28 cellular contexts compared by ENCODE assay signal in the genomic region with DNA sequence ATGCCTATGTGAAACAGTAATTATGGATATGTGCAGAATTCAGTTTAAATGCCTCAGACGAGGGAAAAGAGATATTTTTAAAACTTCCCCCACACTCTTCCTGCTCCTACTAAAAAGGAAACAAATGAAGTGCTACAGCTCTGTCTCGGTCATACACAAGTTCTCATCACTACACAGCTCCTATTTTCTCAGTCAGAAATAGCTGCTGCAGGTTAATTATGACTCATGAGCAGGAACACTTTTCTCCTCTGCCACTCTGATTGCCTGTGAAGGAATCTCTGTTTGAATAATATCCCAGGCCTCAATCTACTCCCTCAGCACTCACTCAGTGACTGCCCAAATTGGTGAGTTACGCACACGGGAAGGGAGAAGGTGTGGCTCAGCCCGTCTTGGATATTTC.
DNase-seq lines count a peak whose midpoint lies in the region; ATAC-seq, FAIRE-seq and TF ChIP-seq lines count a peak whose summit lies in the region.
"Had no signal": no experiment of that assay in that cellular context is flagged by ENCODE, and none has a peak within 500 bp of the region (broad histone marks: within the 10 kb centered on the region; RNA-seq: fewer than 3 reads in every experiment).

No MANE protein-coding gene starts in this region.

- dilution Hi-C loops in mammary epithelial cell (cut with HindIII; ENCODE audit: low sequenced_read_pairs): no loop called here

- peaks cover 22% of the 10 kb centered on the region for H3K9me3 Mint-ChIP-seq in activated CD4-positive, alpha-beta T cell treated with anti-CD3 and anti-CD28 coated beads, Interleukin-2, amount 10 ng/mL, durations not matched to agents 24 days and 14 days

- intact Hi-C loops in mammary epithelial cell (cut with micrococcal nuclease) (no loop called here), lower lobe of right lung (cut with DNase I) (no loop called here)
- intact Hi-C loops in activated CD4-positive, alpha-beta T cell treated with anti-CD3 and anti-CD28 coated beads, Interleukin-2, amount 10 ng/mL, durations not matched to agents 24 days and 14 days (cut with micrococcal nuclease): no loop called here

- H4K20me1 ChIP-seq in mammary epithelial cell (ENCODE audit: insufficient read depth, low read length): no peaks in the 10 kb centered on the region

- no peak overlapping the region for H3K9ac ChIP-seq in mammary epithelial cell (ENCODE audit: insufficient read depth, low read length)

- no peaks in the 10 kb centered on the region for H3K79me2 ChIP-seq in mammary epithelial cell (ENCODE audit: insufficient read depth, low read length)

- H2AFZ ChIP-seq in mammary epithelial cell (ENCODE audit: low read depth, low read length): no peak overlapping the region
- H2AFZ ChIP-seq: GM23338 had no signal

- BruUV-seq in mammary epithelial cell (replicated peaks; lab: Mats Ljungman, UMichigan): no TSS peak

- H3K36me3 ChIP-seq in mammary epithelial cell (ENCODE audit: insufficient read depth, low read length): no peaks in the 10 kb centered on the region
- no peaks in the 10 kb centered on the region for H3K36me3 ChIP-seq in lower lobe of right lung
- H3K36me3 ChIP-seq: esophagus squamous epithelium had no signal

- TF ChIP-seq POLR2A in H54 (IDR thresholded peaks at IDR 0.05; ENCODE audit: low read depth, low read length): no peak

- in situ Hi-C loops in mammary epithelial cell (cut with MboI; ENCODE audit: low sequenced_read_pairs in 2 of 2): no loop called here

- H3K4me1 ChIP-seq in mammary epithelial cell (ENCODE audit: insufficient read depth, low read length) (peaks cover 23% of the 10 kb centered on the region), lower lobe of right lung (no peaks in the 10 kb centered on the region)
- H3K4me1 ChIP-seq: esophagus squamous epithelium had no signal

- WGBS in mammary epithelial cell (ENCODE audit: low coverage, missing lambda C conversion rate): 52% methylated on average over 4 of the region's 5 CpGs

- no peak overlapping the region for H3K27ac ChIP-seq in mammary epithelial cell (ENCODE audit: insufficient read depth, low read depth, low read length)
- no peak overlapping the region for H3K27ac ChIP-seq in lower lobe of right lung
- H3K27ac ChIP-seq: esophagus squamous epithelium had no signal

- DNase-seq in H54 (ENCODE audit: insufficient read length, low spot score) (no peak), mammary epithelial cell (peak; percentile 28), globus pallidus (ENCODE audit: low spot score) (peak; percentile 2), putamen (ENCODE audit: low spot score) (peak; percentile 72), OCI-M1 (lab: John Stamatoyannopoulos, UW) (no peak), lower lobe of right lung (no peak)
- no peak for DNase-seq in activated CD4-positive, alpha-beta T cell treated with anti-CD3 and anti-CD28 coated beads, Interleukin-2, amount 10 ng/mL, durations not matched to agents 24 days and 14 days
- DNase-seq: activated CD4-positive, alpha-beta memory T cell treated with anti-CD3 and anti-CD28 coated beads, Interleukin-2, amount 10 ng/mL, durations not matched to agents 7 days and 5 days; activated CD8-positive, alpha-beta memory T cell treated with anti-CD3 and anti-CD28 coated beads, Interleukin-2, amount 50 U/mL, for 48 hours; activated naive CD4-positive, alpha-beta T cell treated with Interleukin-2 at 50 U/mL for 16 hours; CD4-positive, alpha-beta memory T cell; cortex of kidney; esophagus squamous epithelium; foreskin melanocyte; HFFc6; KBM-7; NCI-H1092 treated with DMSO at 0.1 percent for 48 hours; NCI-H1694 treated with DMSO at 0.1 percent for 48 hours; nephron progenitor cell; retina; Right ventricle myocardium superior; stimulated activated naive CD4-positive, alpha-beta T cell treated with Interleukin-2 at 50 U/mL for 16 hours; T-helper 17 cell had no signal

- H3K36me3 Mint-ChIP-seq in activated CD4-positive, alpha-beta T cell treated with anti-CD3 and anti-CD28 coated beads, Interleukin-2, amount 10 ng/mL, durations not matched to agents 24 days and 14 days (ENCODE audit: low read depth): no peaks in the 10 kb centered on the region
- H3K36me3 Mint-ChIP-seq: CD4-positive, alpha-beta memory T cell; memory B cell had no signal

- CTCF ChIA-PET in mammary epithelial cell (lab: Charles Lee; ENCODE audit: low non-redundant PET): interaction anchor here (0.6 kb wide), 1 partner anchor 703 kb away, joined by 4 read pairs; no protein-coding TSS in a partner anchor

- H3K9me3 ChIP-seq in mammary epithelial cell (replicated peaks; ENCODE audit: insufficient read depth, low read length) (no peaks in the 10 kb centered on the region), lower lobe of right lung (no peaks in the 10 kb centered on the region)
- H3K9me3 ChIP-seq: esophagus squamous epithelium had no signal

- no peak overlapping the region for H3K27ac Mint-ChIP-seq in activated CD4-positive, alpha-beta T cell treated with anti-CD3 and anti-CD28 coated beads, Interleukin-2, amount 10 ng/mL, durations not matched to agents 24 days and 14 days
- H3K27ac Mint-ChIP-seq: activated CD4-positive, alpha-beta memory T cell treated with anti-CD3 and anti-CD28 coated beads, Interleukin-2, amount 10 ng/mL, durations not matched to agents 7 days and 5 days; activated T-helper 1 cell treated with anti-CD3 and anti-CD28 coated beads, Interleukin-12 subunit alpha, Interleukin-12 subunit beta, Interleukin-2, Interleukin-4 antibody, amounts not matched to agents 30 ng/mL and 10 ng/mL and 1 ng/mL, durations not matched to agents 14 hours and 24 hours and 36 hours; CD4-positive, alpha-beta memory T cell; GM23338; HFFc6; memory B cell; T-helper 17 cell had no signal

- ATAC-seq in lower lobe of right lung (no peak), HG02678 (IDR thresholded peaks at IDR 0.05; ENCODE audit: unreplicated experiment) (no peak)
- ATAC-seq: activated CD4-positive, CD25-positive, alpha-beta regulatory T cell treated with anti-CD3 and anti-CD28 coated beads, Interleukin-2, amount 50 U/mL, for 24 hours; T-helper 17 cell had no signal

- peak; percentile 50 for FAIRE-seq in H54 (lab: Jason Lieb, UNC)

- no peaks in the 10 kb centered on the region for H3K27me3 ChIP-seq in mammary epithelial cell (ENCODE audit: insufficient read depth, low read length)
- H3K27me3 ChIP-seq in lower lobe of right lung (ENCODE audit: low read depth): no peaks in the 10 kb centered on the region
- H3K27me3 ChIP-seq: esophagus squamous epithelium had no signal

- H3K4me3 ChIP-seq in mammary epithelial cell (replicated peaks in 1 of 3; ENCODE audit: insufficient read depth in 1 of 3, low read depth in 2 of 3, low read length in 3 of 3) (no peak overlapping the region), lower lobe of right lung (no peak overlapping the region)
- H3K4me3 ChIP-seq: esophagus squamous epithelium, GM23338 had no signal

- H3K4me1 Mint-ChIP-seq in activated CD4-positive, alpha-beta T cell treated with anti-CD3 and anti-CD28 coated beads, Interleukin-2, amount 10 ng/mL, durations not matched to agents 24 days and 14 days: no peaks in the 10 kb centered on the region
- H3K4me1 Mint-ChIP-seq: activated CD4-positive, alpha-beta memory T cell treated with anti-CD3 and anti-CD28 coated beads, Interleukin-2, amount 10 ng/mL, durations not matched to agents 7 days and 5 days; CD4-positive, alpha-beta memory T cell; memory B cell; T-helper 17 cell had no signal

- TF ChIP-seq CTCF in mammary epithelial cell (conservative IDR thresholded peaks at IDR 0.05 in 1 of 2, IDR thresholded peaks at IDR 0.05 in 1 of 2; ENCODE audit: extremely low read depth in 1 of 2, insufficient read depth in 1 of 2, low read depth in 1 of 2, low read length in 2 of 2) (no peak), lower lobe of right lung (IDR thresholded peaks at IDR 0.05) (no peak)

- peak overlapping the region; percentile 36 for H3K4me2 ChIP-seq in mammary epithelial cell (ENCODE audit: insufficient read depth, low read depth, low read length)
- H3K4me2 ChIP-seq: GM23338 had no signal

- no peak overlapping the region for H3K4me3 Mint-ChIP-seq in activated CD4-positive, alpha-beta T cell treated with anti-CD3 and anti-CD28 coated beads, Interleukin-2, amount 10 ng/mL, durations not matched to agents 24 days and 14 days
- H3K4me3 Mint-ChIP-seq: activated CD4-positive, alpha-beta memory T cell treated with anti-CD3 and anti-CD28 coated beads, Interleukin-2, amount 10 ng/mL, durations not matched to agents 7 days and 5 days; activated T-helper 1 cell treated with anti-CD3 and anti-CD28 coated beads, Interleukin-12 subunit alpha, Interleukin-12 subunit beta, Interleukin-2, Interleukin-4 antibody, amounts not matched to agents 30 ng/mL and 10 ng/mL and 1 ng/mL, durations not matched to agents 14 hours and 24 hours and 36 hours; CD4-positive, alpha-beta memory T cell; GM23338; HFFc6; memory B cell; nephron progenitor cell; T-helper 17 cell had no signal

- no peaks in the 10 kb centered on the region for H3K27me3 Mint-ChIP-seq in activated CD4-positive, alpha-beta T cell treated with anti-CD3 and anti-CD28 coated beads, Interleukin-2, amount 10 ng/mL, durations not matched to agents 24 days and 14 days
- H3K27me3 Mint-ChIP-seq: activated CD4-positive, alpha-beta memory T cell treated with anti-CD3 and anti-CD28 coated beads, Interleukin-2, amount 10 ng/mL, durations not matched to agents 7 days and 5 days; CD4-positive, alpha-beta memory T cell; memory B cell; T-helper 17 cell had no signal

Comparison
In these comparisons a context has a peak if more than half of its experiments do, and no peak if none do; other contexts are left out.
1. DNase-seq: peak in mammary epithelial cell (single experiment), globus pallidus (single experiment) and putamen (single experiment); none in H54 (single experiment), OCI-M1 (single experiment), lower lobe of right lung (single experiment) and activated CD4-positive, alpha-beta T cell treated with anti-CD3 and anti-CD28 coated beads, Interleukin-2, amount 10 ng/mL, durations not matched to agents 24 days and 14 days (single experiment).